In the genomic region with DNA sequence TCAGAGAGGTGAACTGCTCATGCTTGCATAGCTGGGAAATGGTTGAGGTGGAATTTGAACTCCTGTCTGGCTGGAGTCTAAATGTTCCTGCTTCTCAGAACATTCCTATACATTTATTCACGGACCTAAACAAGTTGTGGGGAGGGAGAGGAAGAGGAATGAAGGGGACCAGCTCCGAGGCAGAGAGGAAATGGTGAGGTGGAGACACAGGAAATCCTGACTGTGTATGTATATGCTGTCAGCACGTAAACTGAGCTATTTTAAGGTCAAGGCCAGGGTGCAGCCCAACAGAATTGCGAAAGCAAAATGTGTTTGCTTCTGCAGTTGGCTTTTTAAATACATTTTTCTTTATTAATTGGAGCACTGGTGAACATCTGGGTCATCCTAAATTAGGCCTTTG, we compare ENCODE assay signal across 1 cellular context.
TF ChIP-seq lines count a peak whose summit lies in the region.

No MANE protein-coding gene starts in this region.

TF ChIP-seq in HepG2, 621 proteins besides CTCF, POLR2A, EP300 and RAD21 (continued from another document and continues in another):
- TF ChIP-seq SOX5 (CRISPR knock-in tag; IDR thresholded peaks at IDR 0.05; ENCODE audit: borderline replicate concordance) (peak; percentile 71; the same call in 1 of the 2 replicates), FOXJ3 (CRISPR knock-in tag; IDR thresholded peaks at IDR 0.05; ENCODE audit: borderline replicate concordance) (no peak), TRAFD1 (CRISPR knock-in tag; IDR thresholded peaks at IDR 0.05; ENCODE audit: borderline replicate concordance) (no peak), ZNF609 (CRISPR knock-in tag; IDR thresholded peaks at IDR 0.05; ENCODE audit: borderline replicate concordance) (peak; percentile 37; the same call in 1 of the 2 replicates), ZNF704 (CRISPR knock-in tag; IDR thresholded peaks at IDR 0.05; ENCODE audit: borderline replicate concordance) (no peak), CBFB (CRISPR knock-in tag; IDR thresholded peaks at IDR 0.05) (no peak), ZNF816 (CRISPR knock-in tag; IDR thresholded peaks at IDR 0.05; ENCODE audit: borderline replicate concordance) (no peak), ZNF691 (CRISPR knock-in tag; IDR thresholded peaks at IDR 0.05; ENCODE audit: borderline replicate concordance, low read depth) (no peak), GATA4 (IDR thresholded peaks at IDR 0.05; ENCODE audit: borderline replicate concordance, low read depth) (no peak), GLI4 (CRISPR knock-in tag; IDR thresholded peaks at IDR 0.05; ENCODE audit: borderline replicate concordance) (no peak), RORA (CRISPR knock-in tag; IDR thresholded peaks at IDR 0.05) (no peak), MED1 (CRISPR knock-in tag; IDR thresholded peaks at IDR 0.05) (peak; percentile 89), FLYWCH1 (CRISPR knock-in tag; IDR thresholded peaks at IDR 0.05) (no peak), PAWR (CRISPR knock-in tag; IDR thresholded peaks at IDR 0.05; ENCODE audit: borderline replicate concordance) (no peak), CEBPG (CRISPR knock-in tag; IDR thresholded peaks at IDR 0.05) (peak; percentile 85), HOXA5 (CRISPR knock-in tag; IDR thresholded peaks at IDR 0.05) (no peak), ZNF530 (CRISPR knock-in tag; IDR thresholded peaks at IDR 0.05; ENCODE audit: low read depth) (no peak), BCL6 (CRISPR knock-in tag; IDR thresholded peaks at IDR 0.05) (peak; percentile 80), MEF2D (CRISPR knock-in tag; IDR thresholded peaks at IDR 0.05) (peak; percentile 96), ATRX (CRISPR knock-in tag; IDR thresholded peaks at IDR 0.05; ENCODE audit: borderline replicate concordance) (no peak), ZNF296 (CRISPR knock-in tag; conservative IDR thresholded peaks at IDR 0.05) (no peak), ZNF431 (CRISPR knock-in tag; IDR thresholded peaks at IDR 0.05; ENCODE audit: borderline replicate concordance, low read depth) (0 out of 2 replicates have a peak, but pooled peaks have one; percentile 22), KDM2A (CRISPR knock-in tag; IDR thresholded peaks at IDR 0.05; ENCODE audit: borderline replicate concordance, low read depth) (no peak), SRF (IDR thresholded peaks at IDR 0.05; ENCODE audit: low read depth, low read length) (no peak), FOXP1 (IDR thresholded peaks at IDR 0.05) (no peak), FOXP1 (CRISPR knock-in tag; IDR thresholded peaks at IDR 0.05) (peak; percentile 77), ZNF644 (CRISPR knock-in tag; IDR thresholded peaks at IDR 0.05; ENCODE audit: low read depth) (peak; percentile 34; the same call in 1 of the 2 replicates), NKX3-1 (CRISPR knock-in tag; IDR thresholded peaks at IDR 0.05) (no peak)
- TF ChIP-seq, protein P1, sequence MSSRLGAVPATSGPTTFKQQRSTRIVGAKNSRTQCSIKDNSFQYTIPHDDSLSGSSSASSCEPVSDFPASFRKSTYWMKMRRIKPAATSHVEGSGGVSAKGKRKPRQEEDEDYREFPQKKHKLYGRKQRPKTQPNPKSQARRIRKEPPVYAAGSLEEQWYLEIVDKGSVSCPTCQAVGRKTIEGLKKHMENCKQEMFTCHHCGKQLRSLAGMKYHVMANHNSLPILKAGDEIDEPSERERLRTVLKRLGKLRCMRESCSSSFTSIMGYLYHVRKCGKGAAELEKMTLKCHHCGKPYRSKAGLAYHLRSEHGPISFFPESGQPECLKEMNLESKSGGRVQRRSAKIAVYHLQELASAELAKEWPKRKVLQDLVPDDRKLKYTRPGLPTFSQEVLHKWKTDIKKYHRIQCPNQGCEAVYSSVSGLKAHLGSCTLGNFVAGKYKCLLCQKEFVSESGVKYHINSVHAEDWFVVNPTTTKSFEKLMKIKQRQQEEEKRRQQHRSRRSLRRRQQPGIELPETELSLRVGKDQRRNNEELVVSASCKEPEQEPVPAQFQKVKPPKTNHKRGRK (CRISPR knock-in tag; IDR thresholded peaks at IDR 0.05), result no peak
- TF ChIP-seq, protein P2, sequence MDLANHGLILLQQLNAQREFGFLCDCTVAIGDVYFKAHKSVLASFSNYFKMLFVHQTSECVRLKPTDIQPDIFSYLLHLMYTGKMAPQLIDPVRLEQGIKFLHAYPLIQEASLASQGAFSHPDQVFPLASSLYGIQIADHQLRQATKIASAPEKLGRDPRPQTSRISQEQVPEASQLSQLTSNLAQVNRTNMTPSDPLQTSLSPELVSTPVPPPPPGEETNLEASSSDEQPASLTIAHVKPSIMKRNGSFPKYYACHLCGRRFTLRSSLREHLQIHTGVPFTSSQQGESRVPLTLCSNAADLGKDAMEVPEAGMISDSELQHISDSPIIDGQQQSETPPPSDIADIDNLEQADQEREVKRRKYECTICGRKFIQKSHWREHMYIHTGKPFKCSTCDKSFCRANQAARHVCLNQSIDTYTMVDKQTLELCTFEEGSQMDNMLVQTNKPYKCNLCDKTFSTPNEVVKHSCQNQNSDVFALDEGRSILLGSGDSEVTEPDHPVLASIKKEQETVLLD (CRISPR knock-in tag; IDR thresholded peaks at IDR 0.05; ENCODE audit: low read depth), result no peak
- TF ChIP-seq, protein P3, sequence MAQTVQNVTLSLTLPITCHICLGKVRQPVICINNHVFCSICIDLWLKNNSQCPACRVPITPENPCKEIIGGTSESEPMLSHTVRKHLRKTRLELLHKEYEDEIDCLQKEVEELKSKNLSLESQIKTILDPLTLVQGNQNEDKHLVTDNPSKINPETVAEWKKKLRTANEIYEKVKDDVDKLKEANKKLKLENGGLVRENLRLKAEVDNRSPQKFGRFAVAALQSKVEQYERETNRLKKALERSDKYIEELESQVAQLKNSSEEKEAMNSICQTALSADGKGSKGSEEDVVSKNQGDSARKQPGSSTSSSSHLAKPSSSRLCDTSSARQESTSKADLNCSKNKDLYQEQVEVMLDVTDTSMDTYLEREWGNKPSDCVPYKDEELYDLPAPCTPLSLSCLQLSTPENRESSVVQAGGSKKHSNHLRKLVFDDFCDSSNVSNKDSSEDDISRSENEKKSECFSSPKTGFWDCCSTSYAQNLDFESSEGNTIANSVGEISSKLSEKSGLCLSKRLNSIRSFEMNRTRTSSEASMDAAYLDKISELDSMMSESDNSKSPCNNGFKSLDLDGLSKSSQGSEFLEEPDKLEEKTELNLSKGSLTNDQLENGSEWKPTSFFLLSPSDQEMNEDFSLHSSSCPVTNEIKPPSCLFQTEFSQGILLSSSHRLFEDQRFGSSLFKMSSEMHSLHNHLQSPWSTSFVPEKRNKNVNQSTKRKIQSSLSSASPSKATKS (CRISPR knock-in tag; IDR thresholded peaks at IDR 0.05), result no peak
- TF ChIP-seq, protein P4, sequence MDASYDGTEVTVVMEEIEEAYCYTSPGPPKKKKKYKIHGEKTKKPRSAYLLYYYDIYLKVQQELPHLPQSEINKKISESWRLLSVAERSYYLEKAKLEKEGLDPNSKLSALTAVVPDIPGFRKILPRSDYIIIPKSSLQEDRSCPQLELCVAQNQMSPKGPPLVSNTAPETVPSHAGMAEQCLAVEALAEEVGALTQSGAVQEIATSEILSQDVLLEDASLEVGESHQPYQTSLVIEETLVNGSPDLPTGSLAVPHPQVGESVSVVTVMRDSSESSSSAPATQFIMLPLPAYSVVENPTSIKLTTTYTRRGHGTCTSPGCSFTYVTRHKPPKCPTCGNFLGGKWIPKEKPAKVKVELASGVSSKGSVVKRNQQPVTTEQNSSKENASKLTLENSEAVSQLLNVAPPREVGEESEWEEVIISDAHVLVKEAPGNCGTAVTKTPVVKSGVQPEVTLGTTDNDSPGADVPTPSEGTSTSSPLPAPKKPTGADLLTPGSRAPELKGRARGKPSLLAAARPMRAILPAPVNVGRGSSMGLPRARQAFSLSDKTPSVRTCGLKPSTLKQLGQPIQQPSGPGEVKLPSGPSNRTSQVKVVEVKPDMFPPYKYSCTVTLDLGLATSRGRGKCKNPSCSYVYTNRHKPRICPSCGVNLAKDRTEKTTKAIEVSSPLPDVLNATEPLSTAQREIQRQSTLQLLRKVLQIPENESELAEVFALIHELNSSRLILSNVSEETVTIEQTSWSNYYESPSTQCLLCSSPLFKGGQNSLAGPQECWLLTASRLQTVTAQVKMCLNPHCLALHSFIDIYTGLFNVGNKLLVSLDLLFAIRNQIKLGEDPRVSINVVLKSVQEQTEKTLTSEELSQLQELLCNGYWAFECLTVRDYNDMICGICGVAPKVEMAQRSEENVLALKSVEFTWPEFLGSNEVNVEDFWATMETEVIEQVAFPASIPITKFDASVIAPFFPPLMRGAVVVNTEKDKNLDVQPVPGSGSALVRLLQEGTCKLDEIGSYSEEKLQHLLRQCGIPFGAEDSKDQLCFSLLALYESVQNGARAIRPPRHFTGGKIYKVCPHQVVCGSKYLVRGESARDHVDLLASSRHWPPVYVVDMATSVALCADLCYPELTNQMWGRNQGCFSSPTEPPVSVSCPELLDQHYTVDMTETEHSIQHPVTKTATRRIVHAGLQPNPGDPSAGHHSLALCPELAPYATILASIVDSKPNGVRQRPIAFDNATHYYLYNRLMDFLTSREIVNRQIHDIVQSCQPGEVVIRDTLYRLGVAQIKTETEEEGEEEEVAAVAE (CRISPR knock-in tag; IDR thresholded peaks at IDR 0.05; ENCODE audit: borderline replicate concordance), result peak; percentile 33; the same call in 1 of the 2 replicates
- TF ChIP-seq, protein P5, sequence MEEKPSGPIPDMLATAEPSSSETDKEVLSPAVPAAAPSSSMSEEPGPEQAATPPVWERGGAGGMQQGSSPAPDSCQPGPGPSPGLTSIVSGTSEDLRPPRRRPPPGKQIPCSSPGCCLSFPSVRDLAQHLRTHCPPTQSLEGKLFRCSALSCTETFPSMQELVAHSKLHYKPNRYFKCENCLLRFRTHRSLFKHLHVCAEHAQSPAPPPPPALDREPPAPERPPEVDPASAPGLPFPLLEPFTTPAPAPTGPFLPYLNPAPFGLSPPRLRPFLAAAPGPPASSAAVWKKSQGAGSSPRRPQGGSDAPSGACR (CRISPR knock-in tag; IDR thresholded peaks at IDR 0.05), result peak; percentile 69; the same call in 1 of the 2 replicates
